In the genomic region with DNA sequence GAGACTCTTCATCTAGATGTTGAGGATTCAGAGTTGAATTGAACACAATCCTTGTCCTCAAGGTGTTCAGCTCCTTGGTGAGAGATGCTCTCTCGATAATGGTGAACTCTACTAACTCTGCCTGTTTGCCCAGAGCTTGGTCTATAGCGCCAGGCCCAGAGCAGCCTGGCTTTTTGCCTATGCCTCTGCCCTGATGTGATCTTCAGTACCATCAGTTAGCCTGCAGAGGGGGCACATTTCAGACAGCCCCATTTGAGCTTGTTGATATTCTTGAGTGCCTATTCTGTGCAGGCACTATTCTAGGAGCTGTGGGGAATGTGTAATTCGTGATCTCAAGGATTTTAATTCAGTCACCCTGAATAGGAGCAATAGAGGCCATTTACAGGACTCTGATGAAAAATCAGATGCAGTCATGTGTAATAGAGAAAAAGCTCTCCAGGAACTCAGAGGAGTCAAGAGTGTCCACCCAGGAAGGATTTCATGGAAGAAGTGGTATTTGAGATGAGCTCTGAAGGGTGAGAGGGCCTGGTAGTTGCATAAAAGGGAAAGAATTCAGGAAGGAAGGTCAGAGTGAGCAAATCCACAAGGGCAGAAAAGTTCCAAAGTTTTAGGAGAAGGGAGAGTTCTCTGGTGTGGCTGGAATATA, we compare ENCODE assay signal across 8 cellular contexts. TPM values are rescaled to one million over a fixed set of nuclear protein-coding genes. Genes with fewer than 3 reads are reported as not detected.
A peak's percentile ranks its signal among the peaks of the same experiment; 100 is the strongest.
DNase-seq lines count a peak whose midpoint lies in the region; ATAC-seq, FAIRE-seq and TF ChIP-seq lines count a peak whose summit lies in the region.

No MANE protein-coding gene starts in this region.

- peak; percentile 23 for DNase-seq in activated naive CD4-positive, alpha-beta T cell treated with Interleukin-2 at 50 U/mL for 16 hours
- DNase-seq in activated naive CD4-positive, alpha-beta T cell treated with anti-CD3 and anti-CD28 coated beads, Interleukin-2, amount 50 U/mL, for 16 hours = no peak
- DNase-seq in NCI-H1105 (lab: John Stamatoyannopoulos, UW) = peak; percentile 21
- peak; percentile 44 for DNase-seq in adipocyte (ENCODE audit: low read depth)
- no peak for DNase-seq in kidney epithelial cell (ENCODE audit: low read depth)
- DNase-seq in HTR-8/SVneo (ENCODE audit: insufficient read length, low spot score) = no peak
- DNase-seq in H54 (ENCODE audit: insufficient read length, low spot score) = no peak

- no peak overlapping the region for H3K4me3 ChIP-seq in adipocyte (ENCODE audit: low read length)
- no peak overlapping the region for H3K4me3 ChIP-seq in kidney epithelial cell (ENCODE audit: low read depth, low read length)

- FAIRE-seq in HTR-8/SVneo (lab: Jason Lieb, UNC) (no peak), H54 (lab: Jason Lieb, UNC) (no peak)

- peaks cover 11% of the 10 kb centered on the region for H3K4me1 ChIP-seq in adipocyte (ENCODE audit: control insufficient read depth, insufficient read depth, low read length)

- TF ChIP-seq POLR2A in H54 (IDR thresholded peaks at IDR 0.05; ENCODE audit: low read depth, low read length) = no peak

- ATAC-seq in GM21528 (IDR thresholded peaks at IDR 0.05; ENCODE audit: low FRiP score, unreplicated experiment) = no peak

- peaks cover 79% of the 10 kb centered on the region for H3K36me3 ChIP-seq in adipocyte (ENCODE audit: control insufficient read depth, insufficient read depth, low read length, severe bottlenecking)
- peaks cover 9% of the 10 kb centered on the region for H3K36me3 ChIP-seq in kidney epithelial cell (ENCODE audit: control insufficient read depth, insufficient read depth, low read length)

- H3K9me3 ChIP-seq in adipocyte (ENCODE audit: control insufficient read depth, low read length) = no peaks in the 10 kb centered on the region

- TF ChIP-seq CTCF in kidney epithelial cell (IDR thresholded peaks at IDR 0.05; ENCODE audit: insufficient read depth, low read length, poor library complexity, severe bottlenecking) = peak; percentile 59

- H3K9ac ChIP-seq in adipocyte (ENCODE audit: low read length) = no peak overlapping the region

- H3K27me3 ChIP-seq in adipocyte (replicated peaks; ENCODE audit: control insufficient read depth, insufficient read depth, low read length) = no peaks in the 10 kb centered on the region
- H3K27me3 ChIP-seq in kidney epithelial cell (ENCODE audit: control insufficient read depth, insufficient read depth, low read length) = no peaks in the 10 kb centered on the region

RNA-seq across cellular contexts. Expression of gene GTPBP1, which starts 19.3 kb away (rescaled TPM):
- 33.0 and 35.4 TPM in 2 replicates for total RNA-seq in kidney epithelial cell

RNA-seq across cellular contexts. Expression of gene JOSD1, which starts 24.3 kb away (rescaled TPM):
- 97.3 and 110 TPM in 2 replicates for total RNA-seq in kidney epithelial cell

RNA-seq across cellular contexts. Expression of gene SUN2, which starts 30.7 kb away (rescaled TPM):
- 84.5 and 105 TPM in 2 replicates for total RNA-seq in kidney epithelial cell

RNA-seq across cellular contexts. Expression of gene TOMM22, which starts 43.3 kb away (rescaled TPM):
- total RNA-seq in kidney epithelial cell = 56.4 and 76.7 TPM in 2 replicates

Comparison
In these comparisons a context has a peak if more than half of its experiments do, and no peak if none do; other contexts are left out.
1. DNase-seq: peak in activated naive CD4-positive, alpha-beta T cell treated with Interleukin-2 at 50 U/mL for 16 hours (single experiment), NCI-H1105 (single experiment) and adipocyte (single experiment); none in activated naive CD4-positive, alpha-beta T cell treated with anti-CD3 and anti-CD28 coated beads, Interleukin-2, amount 50 U/mL, for 16 hours (single experiment), kidney epithelial cell (single experiment), HTR-8/SVneo (single experiment) and H54 (single experiment).